20 cellular contexts compared by ENCODE assay signal in genomic region chr10:28105561-28105960, GRCh38.
A peak's percentile ranks its signal among the peaks of the same experiment; 100 is the strongest.
DNase-seq lines count a peak whose midpoint lies in the region; ATAC-seq, FAIRE-seq and TF ChIP-seq lines count a peak whose summit lies in the region.
"Had no signal": no experiment of that assay in that cellular context is flagged by ENCODE, and none has a peak within 500 bp of the region (broad histone marks: within the 10 kb centered on the region; RNA-seq: fewer than 3 reads in every experiment).

No MANE protein-coding gene starts in this region.

- intact Hi-C loops in right lobe of liver (cut with DNase I) = no loop called here
- intact Hi-C loops in activated CD4-positive, alpha-beta T cell treated with anti-CD3 and anti-CD28 coated beads, Interleukin-2, amount 10 ng/mL, durations not matched to agents 24 days and 14 days (cut with micrococcal nuclease) = no loop called here

- peak in 3 of 4 donors; percentile 75 to 82 (median 78) for ATAC-seq in right lobe of liver
- no peak for ATAC-seq in activated naive CD4-positive, alpha-beta T cell treated with anti-CD3 and anti-CD28 coated beads, Interleukin-2, amount 50 U/mL, for 72 hours
- ATAC-seq: A549; CD8-positive, alpha-beta T cell had no signal

- TF ChIP-seq POLR2A in right lobe of liver (IDR thresholded peaks at IDR 0.05) = no peak

- FAIRE-seq in RCC 7860 (lab: Jason Lieb, UNC) = no peak
- FAIRE-seq: A549, H1 had no signal

- no peaks in the 10 kb centered on the region for H3K27me3 Mint-ChIP-seq in activated CD4-positive, alpha-beta T cell treated with anti-CD3 and anti-CD28 coated beads, Interleukin-2, amount 10 ng/mL, durations not matched to agents 24 days and 14 days

- DNase-seq in AG10803 (ENCODE audit: low read depth) = peak; percentile 10
- DNase-seq in RCC 7860 (ENCODE audit: low spot score) = peak; percentile 34
- peak; percentile 46 for DNase-seq in kidney tubule cell (ENCODE audit: low spot score)
- peak in 1 of 3 donors; percentile 48 for DNase-seq in right lobe of liver
- DNase-seq in activated naive CD4-positive, alpha-beta T cell treated with anti-CD3 and anti-CD28 coated beads, Interleukin-2, amount 50 U/mL, for 72 hours (ENCODE audit: low spot score in 2 of 2) = no peak
- DNase-seq in stimulated activated CD8-positive, alpha-beta memory T cell treated with anti-CD3 and anti-CD28 coated beads, Interleukin-4, amount 100 ng/mL, for 48 hours = no peak
- DNase-seq in CD1c-positive myeloid dendritic cell (ENCODE audit: extremely low spot score) = no peak
- no peak for DNase-seq in activated CD4-positive, alpha-beta T cell treated with anti-CD3 and anti-CD28 coated beads, Interleukin-2, amount 10 ng/mL, durations not matched to agents 24 days and 14 days
- DNase-seq: Calu3; CD8-positive, alpha-beta T cell; DMS79 treated with DMSO at 0.1 percent for 48 hours; GF-D8; H9; IMR-90 had no signal

- peaks cover 0 to 3% of the 10 kb centered on the region in 2 donors for H3K9me3 Mint-ChIP-seq in activated naive CD4-positive, alpha-beta T cell treated with anti-CD3 and anti-CD28 coated beads, Interleukin-2, amount 50 U/mL, for 72 hours
- H3K9me3 Mint-ChIP-seq in activated CD4-positive, alpha-beta T cell treated with anti-CD3 and anti-CD28 coated beads, Interleukin-2, amount 10 ng/mL, durations not matched to agents 24 days and 14 days = no peaks in the 10 kb centered on the region
- H3K9me3 Mint-ChIP-seq: H9 had no signal

- no peak overlapping the region for H3K27ac Mint-ChIP-seq in activated naive CD4-positive, alpha-beta T cell treated with anti-CD3 and anti-CD28 coated beads, Interleukin-2, amount 50 U/mL, for 72 hours
- no peak overlapping the region for H3K27ac Mint-ChIP-seq in activated CD4-positive, alpha-beta T cell treated with anti-CD3 and anti-CD28 coated beads, Interleukin-2, amount 10 ng/mL, durations not matched to agents 24 days and 14 days
- H3K27ac Mint-ChIP-seq: CD14-positive monocyte; CD8-positive, alpha-beta T cell; H9 had no signal

- no peaks in the 10 kb centered on the region for H3K27me3 ChIP-seq in right lobe of liver
- H3K27me3 ChIP-seq: BLaER1 had no signal

- 79% methylated on average over 8 of the region's 8 CpGs for WGBS in right lobe of liver (ENCODE audit: insufficient coverage, low coverage, low lambda C conversion rate, missing lambda C conversion rate)

- no peak overlapping the region for H3K27ac ChIP-seq in right lobe of liver
- H3K27ac ChIP-seq: 22Rv1, A549, BLaER1, HL-60 had no signal

- H3K36me3 Mint-ChIP-seq in activated naive CD4-positive, alpha-beta T cell treated with anti-CD3 and anti-CD28 coated beads, Interleukin-2, amount 50 U/mL, for 72 hours = no peaks in the 10 kb centered on the region
- no peaks in the 10 kb centered on the region for H3K36me3 Mint-ChIP-seq in activated CD4-positive, alpha-beta T cell treated with anti-CD3 and anti-CD28 coated beads, Interleukin-2, amount 10 ng/mL, durations not matched to agents 24 days and 14 days (ENCODE audit: low read depth)

- H3K4me1 Mint-ChIP-seq in activated CD4-positive, alpha-beta T cell treated with anti-CD3 and anti-CD28 coated beads, Interleukin-2, amount 10 ng/mL, durations not matched to agents 24 days and 14 days = no peaks in the 10 kb centered on the region
- H3K4me1 Mint-ChIP-seq: CD14-positive monocyte, H9 had no signal

- H3K9me3 ChIP-seq in right lobe of liver = no peaks in the 10 kb centered on the region
- H3K9me3 ChIP-seq: A549, BLaER1 had no signal

- H3K4me1 ChIP-seq in right lobe of liver = no peaks in the 10 kb centered on the region
- H3K4me1 ChIP-seq: A549, BLaER1 had no signal

- no peak overlapping the region for H3K4me3 Mint-ChIP-seq in activated CD4-positive, alpha-beta T cell treated with anti-CD3 and anti-CD28 coated beads, Interleukin-2, amount 10 ng/mL, durations not matched to agents 24 days and 14 days
- H3K4me3 Mint-ChIP-seq: CD14-positive monocyte; CD8-positive, alpha-beta T cell; H9 had no signal

- H3K4me3 ChIP-seq in AG10803 (ENCODE audit: low read length) = no peak overlapping the region
- no peak overlapping the region for H3K4me3 ChIP-seq in right lobe of liver
- H3K4me3 ChIP-seq: A549, BLaER1 had no signal

- TF ChIP-seq CTCF in AG10803 (conservative IDR thresholded peaks at IDR 0.05; ENCODE audit: low read length) (no peak), right lobe of liver (IDR thresholded peaks at IDR 0.05) (no peak)

- no peaks in the 10 kb centered on the region for H3K36me3 ChIP-seq in right lobe of liver
- H3K36me3 ChIP-seq: BLaER1 had no signal

Comparison
In these comparisons a context has a peak if more than half of its experiments do, and no peak if none do; other contexts are left out.
1. DNase-seq: peak in AG10803 (single experiment), RCC 7860 (single experiment) and kidney tubule cell (single experiment); none in activated naive CD4-positive, alpha-beta T cell treated with anti-CD3 and anti-CD28 coated beads, Interleukin-2, amount 50 U/mL, for 72 hours (0 of 2), stimulated activated CD8-positive, alpha-beta memory T cell treated with anti-CD3 and anti-CD28 coated beads, Interleukin-4, amount 100 ng/mL, for 48 hours (single experiment), CD1c-positive myeloid dendritic cell (single experiment) and activated CD4-positive, alpha-beta T cell treated with anti-CD3 and anti-CD28 coated beads, Interleukin-2, amount 10 ng/mL, durations not matched to agents 24 days and 14 days (single experiment).
2. ATAC-seq: peak in right lobe of liver (3 of 4); none in activated naive CD4-positive, alpha-beta T cell treated with anti-CD3 and anti-CD28 coated beads, Interleukin-2, amount 50 U/mL, for 72 hours (0 of 2).